8 cellular contexts compared by ENCODE assay signal in the genomic region with DNA sequence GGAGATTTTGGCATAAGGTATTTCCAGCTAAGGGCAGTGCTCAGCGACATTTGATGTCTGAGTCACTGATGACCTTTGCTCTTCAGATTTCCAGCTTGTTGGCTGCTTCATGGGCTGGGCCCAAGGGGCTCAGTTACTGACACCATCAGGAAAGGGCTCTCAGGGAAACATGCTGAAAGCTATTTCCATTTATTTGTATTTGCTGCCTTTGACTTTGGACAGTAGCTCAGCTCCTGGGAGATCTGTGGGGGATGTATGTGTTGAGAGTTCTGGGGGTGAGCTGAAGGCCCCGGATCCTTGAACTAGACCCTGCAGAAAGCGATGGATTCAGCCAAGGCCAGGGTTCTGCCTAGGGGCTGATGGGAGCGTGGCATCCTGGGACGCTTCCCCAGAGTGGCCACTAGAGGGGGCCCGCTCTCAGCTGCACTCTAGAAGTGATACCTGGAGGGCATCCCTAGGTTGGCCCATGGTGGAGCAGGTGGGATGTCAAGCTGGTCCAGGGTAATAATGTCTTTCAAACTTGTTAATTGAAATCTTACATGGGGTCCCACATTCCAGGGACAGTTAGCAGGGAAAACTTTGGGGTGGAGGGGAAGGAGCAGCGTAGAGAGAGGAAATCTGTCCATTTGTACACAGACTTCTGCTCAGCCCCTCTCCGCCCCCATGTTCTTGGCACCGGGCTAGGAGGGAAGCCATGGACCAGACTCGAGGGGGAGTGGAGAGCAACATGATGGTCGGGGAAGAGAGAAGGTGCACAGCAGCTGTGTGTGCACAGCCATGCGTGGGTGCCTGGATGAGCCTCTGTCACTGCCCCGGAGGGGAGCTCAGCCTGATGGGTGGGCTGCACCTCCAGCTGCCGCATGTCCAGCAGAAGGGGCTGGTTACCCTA. TPM values are rescaled to one million over a fixed set of nuclear protein-coding genes. Genes with fewer than 3 reads are reported as not detected.
A peak's percentile ranks its signal among the peaks of the same experiment; 100 is the strongest.
DNase-seq lines count a peak whose midpoint lies in the region; ATAC-seq and TF ChIP-seq lines count a peak whose summit lies in the region.

No MANE protein-coding gene starts in this region.

- DNase-seq in DMS153 (lab: John Stamatoyannopoulos, UW): peak; percentile 22
- peak; percentile 21 for DNase-seq in Jurkat, Clone E6-1 (ENCODE audit: low read depth, low spot score)
- peak; percentile 80 for DNase-seq in WTC11 (ENCODE audit: low spot score)
- DNase-seq in choroid plexus epithelial cell (ENCODE audit: low read depth): peak; percentile 56
- no peak for DNase-seq in lung (ENCODE audit: low spot score)
- DNase-seq in stimulated activated CD8-positive, alpha-beta memory T cell treated with anti-CD3 and anti-CD28 coated beads, Interleukin-7, amount 100 ng/mL, for 24 hours (ENCODE audit: low read depth): peak; percentile 25
- DNase-seq in NCI-H2196 treated with DMSO at 0.1 percent for 48 hours (lab: John Stamatoyannopoulos, UW; ENCODE audit: unreplicated experiment): no peak

- peaks cover 5% of the 10 kb centered on the region for H3K4me1 Mint-ChIP-seq in WTC11

- H3K4me3 ChIP-seq in Jurkat, Clone E6-1 (ENCODE audit: low read length): no peak overlapping the region
- H3K4me3 ChIP-seq in choroid plexus epithelial cell (ENCODE audit: low read depth, low read length): no peak overlapping the region
- no peak overlapping the region for H3K4me3 ChIP-seq in lung

- H3K27ac Mint-ChIP-seq in WTC11: no peak overlapping the region

- ATAC-seq in GM21423 (IDR thresholded peaks at IDR 0.05; ENCODE audit: unreplicated experiment) (peak; percentile 96), WTC11 (peak; percentile 96), lung (ENCODE audit: insufficient read depth, low FRiP score) (no peak)

- POLR2A ChIA-PET in WTC11 (lab: Charles Lee): interaction anchor here (0.6 kb wide), 1 partner anchor 223 kb away, joined by 4 read pairs; no protein-coding TSS in a partner anchor

- H3K9me3 ChIP-seq in lung (ENCODE audit: control insufficient read depth in 2 of 2, insufficient read depth in 1 of 2, low read length in 1 of 2): peaks cover 0 to 2% of the 10 kb centered on the region in 2 donors

- H3K27me3 Mint-ChIP-seq in WTC11 (ENCODE audit: low read depth): no peaks in the 10 kb centered on the region; the same call in 1 of the 2 replicates

- CTCF ChIA-PET in WTC11 (lab: Charles Lee): interaction anchor here (0.5 to 5.5 kb wide), 38 partner anchors 9 to 323 kb away, joined by 3 to 66 read pairs (median 4); no protein-coding TSS in a partner anchor

- H3K36me3 Mint-ChIP-seq in WTC11: peaks cover 9% of the 10 kb centered on the region

- 58 to 63% methylated on average over 14 of the region's 14 CpGs for WGBS in lung, 2 donors

- peak; percentile 87 for TF ChIP-seq CTCF in WTC11 (IDR thresholded peaks at IDR 0.05)
- TF ChIP-seq CTCF in choroid plexus epithelial cell (conservative IDR thresholded peaks at IDR 0.05; ENCODE audit: low read depth, low read length): peak; percentile 98
- TF ChIP-seq CTCF in lung (IDR thresholded peaks at IDR 0.05; ENCODE audit: control extremely low read depth, extremely low read depth): peak; percentile 43

- peak overlapping the region in 1 of 2 donors; percentile 46 for H3K27ac ChIP-seq in lung (ENCODE audit: low read depth in 1 of 2, low read length in 1 of 2)

- no peaks in the 10 kb centered on the region for H3K27me3 ChIP-seq in lung (ENCODE audit: control insufficient read depth, insufficient read depth)

- peaks cover 0 to 21% of the 10 kb centered on the region in 2 donors for H3K36me3 ChIP-seq in lung (ENCODE audit: control insufficient read depth in 2 of 2, insufficient read depth in 2 of 2, low read length in 2 of 2)

- no peak overlapping the region for H3K4me3 Mint-ChIP-seq in WTC11

- peaks cover 8 to 15% of the 10 kb centered on the region in 2 donors for H3K4me1 ChIP-seq in lung (ENCODE audit: control insufficient read depth in 2 of 2, insufficient read depth in 2 of 2, low read length in 2 of 2)

- peaks cover 6% of the 10 kb centered on the region for H3K9me3 Mint-ChIP-seq in WTC11

TF ChIP-seq in WTC11, 78 proteins besides CTCF, POLR2A, EP300 and RAD21:
- TF ChIP-seq ZNF416 (CRISPR knock-in tag; IDR thresholded peaks at IDR 0.05) (no peak), ZNF138 (CRISPR knock-in tag; conservative IDR thresholded peaks at IDR 0.05) (no peak), PRRX2 (CRISPR knock-in tag; IDR thresholded peaks at IDR 0.05) (no peak), ETV6 (CRISPR knock-in tag; IDR thresholded peaks at IDR 0.05) (0 out of 2 replicates have a peak, but pooled peaks have one; percentile 44), STAT6 (CRISPR knock-in tag; conservative IDR thresholded peaks at IDR 0.05; ENCODE audit: low read depth) (no peak), ATF1 (CRISPR knock-in tag; IDR thresholded peaks at IDR 0.05) (no peak), E2F1 (CRISPR knock-in tag; IDR thresholded peaks at IDR 0.05) (no peak), ZNF425 (CRISPR knock-in tag; conservative IDR thresholded peaks at IDR 0.05) (no peak)

RNA-seq across cellular contexts. Expression of gene BTBD16, which starts 3.0 kb away (rescaled TPM):
- polyA plus RNA-seq in Jurkat, Clone E6-1 (2012; ENCODE audit: insufficient read depth, insufficient read length): not detected
- total RNA-seq in WTC11 (2021): not detected in 3 replicates
- under 1 TPM in 1 of 2 donors, not detected in 1; 0.67 TPM for total RNA-seq in lung
- under 1 TPM; 0.03 to 0.73 TPM for polyA plus RNA-seq in lung

Comparison
In these comparisons a context has a peak if more than half of its experiments do, and no peak if none do; other contexts are left out.
1. DNase-seq: peak in DMS153 (single experiment), Jurkat, Clone E6-1 (single experiment), WTC11 (single experiment), choroid plexus epithelial cell (single experiment) and stimulated activated CD8-positive, alpha-beta memory T cell treated with anti-CD3 and anti-CD28 coated beads, Interleukin-7, amount 100 ng/mL, for 24 hours (single experiment); none in lung (single experiment) and NCI-H2196 treated with DMSO at 0.1 percent for 48 hours (single experiment).
2. CTCF ChIP-seq: peak in every context shown above with its lines; median percentile 98 in choroid plexus epithelial cell; 87 in WTC11; 43 in lung.